2 cellular contexts compared by ENCODE assay signal in genomic region chr2:226740039-226740648, GRCh38.
TF ChIP-seq lines count a peak whose summit lies in the region.

No MANE protein-coding gene starts in this region.

TF ChIP-seq in IMR-90, 13 proteins besides CTCF, POLR2A, EP300 and RAD21:
- TF ChIP-seq MXI1 (IDR thresholded peaks at IDR 0.05; ENCODE audit: borderline replicate concordance, low read depth, low read length) (no peak), MAZ (IDR thresholded peaks at IDR 0.05; ENCODE audit: borderline replicate concordance, low read depth, low read length) (no peak), MAFK (IDR thresholded peaks at IDR 0.05; ENCODE audit: low read depth, low read length) (no peak), SMC3 (IDR thresholded peaks at IDR 0.05; ENCODE audit: low read depth, low read length) (no peak), NFE2L2 (IDR thresholded peaks at IDR 0.05; ENCODE audit: low read depth, low read length) (no peak), CHD1 (IDR thresholded peaks at IDR 0.05; ENCODE audit: low read depth, low read length) (no peak), RFX5 (IDR thresholded peaks at IDR 0.05; ENCODE audit: low read depth, low read length) (no peak), RCOR1 (IDR thresholded peaks at IDR 0.05; ENCODE audit: insufficient replicate concordance, low read length) (no peak), FOS (IDR thresholded peaks at IDR 0.05; ENCODE audit: low read depth, low read length) (no peak), CEBPB (IDR thresholded peaks at IDR 0.05; ENCODE audit: low read depth, low read length) (no peak), BHLHE40 (IDR thresholded peaks at IDR 0.05; ENCODE audit: low read depth, low read length) (no peak)
- TF ChIP-seq, protein P1, sequence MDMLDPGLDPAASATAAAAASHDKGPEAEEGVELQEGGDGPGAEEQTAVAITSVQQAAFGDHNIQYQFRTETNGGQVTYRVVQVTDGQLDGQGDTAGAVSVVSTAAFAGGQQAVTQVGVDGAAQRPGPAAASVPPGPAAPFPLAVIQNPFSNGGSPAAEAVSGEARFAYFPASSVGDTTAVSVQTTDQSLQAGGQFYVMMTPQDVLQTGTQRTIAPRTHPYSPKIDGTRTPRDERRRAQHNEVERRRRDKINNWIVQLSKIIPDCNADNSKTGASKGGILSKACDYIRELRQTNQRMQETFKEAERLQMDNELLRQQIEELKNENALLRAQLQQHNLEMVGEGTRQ (IDR thresholded peaks at IDR 0.05; ENCODE audit: low read depth, low read length), result no peak
- TF ChIP-seq, protein P2, sequence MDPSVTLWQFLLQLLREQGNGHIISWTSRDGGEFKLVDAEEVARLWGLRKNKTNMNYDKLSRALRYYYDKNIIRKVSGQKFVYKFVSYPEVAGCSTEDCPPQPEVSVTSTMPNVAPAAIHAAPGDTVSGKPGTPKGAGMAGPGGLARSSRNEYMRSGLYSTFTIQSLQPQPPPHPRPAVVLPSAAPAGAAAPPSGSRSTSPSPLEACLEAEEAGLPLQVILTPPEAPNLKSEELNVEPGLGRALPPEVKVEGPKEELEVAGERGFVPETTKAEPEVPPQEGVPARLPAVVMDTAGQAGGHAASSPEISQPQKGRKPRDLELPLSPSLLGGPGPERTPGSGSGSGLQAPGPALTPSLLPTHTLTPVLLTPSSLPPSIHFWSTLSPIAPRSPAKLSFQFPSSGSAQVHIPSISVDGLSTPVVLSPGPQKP (IDR thresholded peaks at IDR 0.05; ENCODE audit: borderline replicate concordance, low read depth, low read length), result no peak

TF ChIP-seq in GM23338, 12 proteins besides CTCF, POLR2A, EP300 and RAD21:
- TF ChIP-seq NANOG (IDR thresholded peaks at IDR 0.05; ENCODE audit: borderline replicate concordance) (no peak), EZH2phosphoT487 (IDR thresholded peaks at IDR 0.05; ENCODE audit: unreplicated experiment) (no peak)
